ENCODE assay signal across 8 cellular contexts in genomic region chr4:76305971-76306881, GRCh38. TPM values are rescaled to one million over a fixed set of nuclear protein-coding genes. Genes with fewer than 3 reads are reported as not detected.
DNase-seq lines count a peak whose midpoint lies in the region; ATAC-seq and TF ChIP-seq lines count a peak whose summit lies in the region.

Gene STBD1, plus strand, starts transcription at chr4:76306733. Its CDS starts 37 bp downstream, at chr4:76306770.

- peaks cover 21% of the 10 kb centered on the region for H3K79me2 ChIP-seq in osteoblast (ENCODE audit: insufficient read depth, low read length)

- H2AFZ ChIP-seq in osteoblast (ENCODE audit: low read length): peak within 1 kb of the TSS; percentile 89

- H3K27ac ChIP-seq in heart right ventricle: peak within 1 kb of the TSS; percentile 69 to 97 (median 91)
- peak within 1 kb of the TSS; percentile 60 for H3K27ac ChIP-seq in osteoblast (ENCODE audit: low read depth, low read length)

- H3K4me1 ChIP-seq in heart right ventricle: peaks cover 0 to 56% (median 37%) of the 10 kb centered on the region in 9 donors
- H3K4me1 ChIP-seq in osteoblast (ENCODE audit: insufficient read depth, low read length): peaks cover 22% of the 10 kb centered on the region

- intact Hi-C loops in heart right ventricle (cut with DNase I): loop anchor here in 6 of 10 donors (2.0 to 10.0 kb wide), 8 partner anchors 36 to 279 kb away; partner anchors contain the start of genes CCDC158 (in 1 of the 6) and SCARB2 (in 1 of the 6)

- DNase-seq in COLO829 (ENCODE audit: low spot score) (peak; percentile 30), RPMI7951 (ENCODE audit: low read depth) (peak; percentile 80), amniotic stem cell (lab: John Stamatoyannopoulos, UW) (peak; percentile 16), heart right ventricle (peak; percentile 74 to 85), osteoblast (ENCODE audit: insufficient read length, low spot score, missing footprints) (peak; percentile 97), NCI-H1694 treated with DMSO at 0.1 percent for 48 hours (lab: John Stamatoyannopoulos, UW) (no peak)

- WGBS in heart right ventricle, 2 donors: 0 to 1% methylated on average over 81 to 85 of the region's 85 CpGs

- peak in 2 of 9 donors; percentile 8 to 21 for TF ChIP-seq CTCF in heart right ventricle (IDR thresholded peaks at IDR 0.05)
- TF ChIP-seq CTCF in osteoblast (IDR thresholded peaks at IDR 0.05; ENCODE audit: extremely low read depth, low read depth, low read length): no peak

- H3K4me3 ChIP-seq in heart right ventricle: peak within 1 kb of the TSS; percentile 57 to 90 (median 76)
- H3K4me3 ChIP-seq in osteoblast (ENCODE audit: insufficient read depth, low read length): peak within 1 kb of the TSS; percentile 85

- H3K36me3 ChIP-seq in heart right ventricle: peaks cover 0 to 20% (median 5%) of the 10 kb centered on the region in 9 donors
- H3K36me3 ChIP-seq in osteoblast (ENCODE audit: insufficient read depth, low read length): peaks cover 4% of the 10 kb centered on the region

- H3K9me3 ChIP-seq in heart right ventricle (no peaks in the 10 kb centered on the region), osteoblast (ENCODE audit: low read depth, low read length) (no peaks in the 10 kb centered on the region)

- ATAC-seq in HG02759 (IDR thresholded peaks at IDR 0.05; ENCODE audit: unreplicated experiment) (peak; percentile 33), heart right ventricle (peak; percentile 85 to 94 (median 88)), HG03095 (IDR thresholded peaks at IDR 0.05; ENCODE audit: unreplicated experiment) (no peak)

- H3K4me2 ChIP-seq in osteoblast (ENCODE audit: insufficient read depth, low read length): peak within 1 kb of the TSS; percentile 87

- H3K27me3 ChIP-seq in heart right ventricle (peaks cover 0 to 7% (median 0%) of the 10 kb centered on the region in 7 donors), osteoblast (ENCODE audit: insufficient read depth, low read length) (no peaks in the 10 kb centered on the region)

- H4K20me1 ChIP-seq in osteoblast (ENCODE audit: insufficient read depth, low read length): peaks cover 3% of the 10 kb centered on the region

RNA-seq across cellular contexts. Expression of gene STBD1, which starts in this region (rescaled TPM):
- 10.1 and 12.0 TPM in 2 replicates for total RNA-seq in RPMI7951 (2014; rRNA removed; shearing (Covaris generic))
- total RNA-seq in heart right ventricle: 10 to 100 TPM; 14.8 to 53.7 (median 22.6) TPM
- polyA plus RNA-seq in heart right ventricle: 10 to 100 TPM; 17.9 to 32.4 TPM
- 3.6 and 6.5 TPM in 2 replicates for total RNA-seq in osteoblast
